In the genomic region with DNA sequence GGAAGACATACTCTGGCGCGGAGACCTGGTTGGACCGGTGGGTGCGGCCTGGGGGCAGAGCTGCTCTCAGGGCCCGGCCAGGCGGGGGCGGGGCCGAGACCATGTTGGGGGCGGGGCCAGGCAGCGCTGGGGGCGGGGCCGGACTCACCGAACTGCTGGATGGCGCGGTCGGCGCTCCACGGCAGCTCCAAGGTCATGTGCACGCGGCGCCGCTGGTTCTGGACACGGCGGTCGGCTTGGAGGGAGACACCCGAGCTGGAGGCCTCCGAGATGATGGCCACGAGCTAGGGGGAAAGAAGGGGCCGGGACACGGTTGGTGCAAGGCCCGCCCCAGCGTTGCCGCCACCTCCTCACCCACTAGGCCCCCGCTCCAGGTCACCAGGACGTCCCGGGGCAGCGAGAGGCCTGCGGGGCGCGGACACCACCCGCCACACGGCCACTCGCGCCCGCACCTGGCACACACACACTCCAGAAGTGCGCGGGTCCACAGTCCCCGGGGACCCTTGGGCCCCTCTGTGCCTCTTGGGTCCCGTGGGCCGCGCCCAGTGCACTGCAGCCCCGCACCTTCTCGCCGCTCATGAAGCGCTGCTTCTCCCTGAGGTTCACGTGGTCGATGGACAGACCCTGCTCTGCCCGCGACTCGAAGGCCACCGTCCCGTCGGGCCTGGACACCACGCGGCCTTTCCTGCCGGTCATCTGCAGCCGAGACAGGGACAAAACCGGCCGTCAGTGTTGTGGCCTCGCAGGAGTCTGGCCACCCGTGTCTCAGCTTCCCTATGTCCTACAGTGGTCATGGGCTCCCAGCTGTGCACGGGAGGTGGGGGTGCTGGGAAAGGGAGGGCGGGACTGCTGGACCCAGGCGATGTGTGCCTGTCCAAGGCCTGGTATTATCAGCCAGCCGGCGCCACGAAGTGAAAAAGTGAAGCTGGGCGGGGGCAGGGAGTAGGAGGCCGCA, we compare ENCODE assay signal across 10 cellular contexts. TPM values are rescaled to one million over a fixed set of nuclear protein-coding genes. Genes with fewer than 3 reads are reported as not detected.
A peak's percentile ranks its signal among the peaks of the same experiment; 100 is the strongest.
DNase-seq lines count a peak whose midpoint lies in the region; ATAC-seq and TF ChIP-seq lines count a peak whose summit lies in the region.
"Had no signal": no experiment of that assay in that cellular context is flagged by ENCODE, and none has a peak within 500 bp of the region (broad histone marks: within the 10 kb centered on the region; RNA-seq: fewer than 3 reads in every experiment).

No MANE protein-coding gene starts in this region.

- ATAC-seq in IMR-90 (ENCODE audit: low read depth) (no peak), GM21526 (IDR thresholded peaks at IDR 0.05; ENCODE audit: low FRiP score, unreplicated experiment) (no peak), GM18502 (IDR thresholded peaks at IDR 0.05; ENCODE audit: poor library complexity, unreplicated experiment) (no peak)

- H3K27me3 Mint-ChIP-seq in Calu3 (ENCODE audit: unreplicated experiment) = no peaks in the 10 kb centered on the region

- DNase-seq in IMR-90 = no peak
- DNase-seq in effector memory CD4-positive, alpha-beta T cell = no peak
- DNase-seq in mesenchymal stem cell = no peak
- peak in 1 of 2 donors; percentile 91 for DNase-seq in suprapubic skin (ENCODE audit: low spot score in 2 of 2)
- DNase-seq in ureter (ENCODE audit: low spot score) = no peak
- DNase-seq in Calu3 = no peak
- DNase-seq: NCI-H510A had no signal

- H3K4me3 Mint-ChIP-seq in Calu3 (ENCODE audit: low read depth, unreplicated experiment) = no peak overlapping the region
- H3K4me3 Mint-ChIP-seq: T-helper 1 cell treated with Interleukin-12 subunit alpha and Interleukin-12 subunit beta and Interleukin-4 antibody, amounts not matched to agents 30 μg/mL and 1 μg/mL, for 36 hours had no signal

- in situ Hi-C loops in IMR-90 (cut with MboI; ENCODE audit: low sequenced_read_pairs) = no loop called here

- H4K91ac ChIP-seq in IMR-90 (ENCODE audit: insufficient read depth, low read depth, low read length) (no peak overlapping the region), mesenchymal stem cell (ENCODE audit: low read length) (peak overlapping the region; percentile 21)

- no peak overlapping the region for H4K5ac ChIP-seq in IMR-90 (ENCODE audit: low read depth, low read length)

- BruUV-seq in IMR-90 (replicated peaks; lab: Mats Ljungman, UMichigan) = no TSS peak
- no TSS peak for BruUV-seq in Calu3 (replicated peaks; lab: Mats Ljungman, UMichigan)

- H2BK15ac ChIP-seq in IMR-90 (ENCODE audit: low read depth, low read length) (no peak overlapping the region), mesenchymal stem cell (ENCODE audit: low read depth, poor library complexity, severe bottlenecking) (no peak overlapping the region)

- H3K56ac ChIP-seq in IMR-90 (ENCODE audit: extremely low read depth, insufficient read depth, low read length) = no peak overlapping the region

- H3K79me1 ChIP-seq in IMR-90 (ENCODE audit: low read depth in 1 of 2, low read length in 2 of 2) = peaks cover 4 to 20% of the 10 kb centered on the region in 2 experiments; a peak in 3 of 4 replicates
- H3K79me1 ChIP-seq in mesenchymal stem cell (replicated peaks; ENCODE audit: low read length, poor library complexity, severe bottlenecking) = peaks cover 11% of the 10 kb centered on the region

- no peak overlapping the region for H3K18ac ChIP-seq in IMR-90 (ENCODE audit: low read depth, low read length)
- H3K18ac ChIP-seq in mesenchymal stem cell (ENCODE audit: low read depth in 1 of 2, low read length in 2 of 2) = no peak overlapping the region

- no peak overlapping the region; the same call in 1 of the 2 replicates for H3K27ac ChIP-seq in IMR-90 (ENCODE audit: insufficient read depth, low read length)
- H3K27ac ChIP-seq in effector memory CD4-positive, alpha-beta T cell (ENCODE audit: insufficient read depth, low read length, poor library complexity, severe bottlenecking) = peak overlapping the region; percentile 42
- no peak overlapping the region for H3K27ac ChIP-seq in mesenchymal stem cell (ENCODE audit: low read length, poor library complexity, severe bottlenecking)
- H3K27ac ChIP-seq in suprapubic skin = peak overlapping the region; percentile 65

- H3K4me1 ChIP-seq in IMR-90 (ENCODE audit: control insufficient read depth, insufficient read depth, low read length) = peaks cover 11% of the 10 kb centered on the region
- peaks cover 10% of the 10 kb centered on the region for H3K4me1 ChIP-seq in effector memory CD4-positive, alpha-beta T cell (ENCODE audit: control insufficient read depth, insufficient read depth, low read length, poor library complexity, severe bottlenecking)
- H3K4me1 ChIP-seq in mesenchymal stem cell (ENCODE audit: control insufficient read depth, insufficient read depth, low read depth, low read length) = peaks cover 23% of the 10 kb centered on the region
- peaks cover 42% of the 10 kb centered on the region for H3K4me1 ChIP-seq in suprapubic skin

- H2BK20ac ChIP-seq in IMR-90 (ENCODE audit: low read depth, low read length) = no peak overlapping the region

- no peak overlapping the region for H3K4me3 ChIP-seq in IMR-90 (ENCODE audit: insufficient read depth, low read depth, low read length)
- no peak overlapping the region for H3K4me3 ChIP-seq in effector memory CD4-positive, alpha-beta T cell (ENCODE audit: insufficient read depth, low read depth, low read length, poor library complexity, severe bottlenecking)
- no peak overlapping the region for H3K4me3 ChIP-seq in mesenchymal stem cell (ENCODE audit: insufficient read depth in 1 of 2, low read depth in 1 of 2, low read length in 2 of 2)
- H3K4me3 ChIP-seq in suprapubic skin = no peak overlapping the region

- H2AFZ ChIP-seq in IMR-90 (replicated peaks; ENCODE audit: low read length, poor library complexity) (peak overlapping the region; percentile 23), mesenchymal stem cell (ENCODE audit: low read depth, low read length) (no peak overlapping the region)

- no peak overlapping the region for H2BK120ac ChIP-seq in IMR-90 (ENCODE audit: low read depth, low read length)
- no peak overlapping the region for H2BK120ac ChIP-seq in mesenchymal stem cell (ENCODE audit: low read depth, low read length)

- dilution Hi-C loops in IMR-90 (cut with HindIII; ENCODE audit: low sequenced_read_pairs, unreplicated experiment) = no loop called here

- H3K4me2 ChIP-seq in IMR-90 (ENCODE audit: low read depth, low read length) (no peak overlapping the region), mesenchymal stem cell (ENCODE audit: low read length, poor library complexity, severe bottlenecking) (no peak overlapping the region)

- intact Hi-C loops in IMR-90 (cut with micrococcal nuclease) = loop anchor here (2.0 to 5.0 kb wide), 2 partner anchors 64 to 80 kb away; no protein-coding TSS in a partner anchor
- intact Hi-C loops in Calu3 (cut with micrococcal nuclease; ENCODE audit: unreplicated experiment) = no loop called here

- peaks cover 27% of the 10 kb centered on the region for H4K20me1 ChIP-seq in IMR-90 (ENCODE audit: insufficient read depth, low read length)

- no peak for TF ChIP-seq RAD21 in IMR-90 (IDR thresholded peaks at IDR 0.05; ENCODE audit: low read length)

- CTCF ChIA-PET in IMR-90 (lab: Yijun Ruan, JAX) = interaction anchor here (0.6 to 1.5 kb wide), 8 partner anchors 11 to 126 kb away, joined by 3 to 12 read pairs (median 4); a partner anchor contains a TSS
- CTCF ChIA-PET in Calu3 (lab: Charles Lee) = no interaction called here

- peak overlapping the region; percentile 97 for H2AK9ac ChIP-seq in IMR-90 (replicated peaks; ENCODE audit: low read depth, low read length, poor library complexity)

- no peaks in the 10 kb centered on the region for H3K9me3 Mint-ChIP-seq in Calu3 (ENCODE audit: low read depth, unreplicated experiment)
- H3K9me3 Mint-ChIP-seq: T-helper 1 cell treated with Interleukin-12 subunit alpha and Interleukin-12 subunit beta and Interleukin-4 antibody, amounts not matched to agents 30 μg/mL and 1 μg/mL, for 36 hours had no signal

- no peak overlapping the region for H3K23ac ChIP-seq in IMR-90 (ENCODE audit: low read depth, low read length)
- H3K23ac ChIP-seq in mesenchymal stem cell (ENCODE audit: low read length in 2 of 2) = no peak overlapping the region

- H3K4me1 Mint-ChIP-seq in Calu3 (ENCODE audit: low read depth, unreplicated experiment) = no peaks in the 10 kb centered on the region

- H3K4ac ChIP-seq in IMR-90 (ENCODE audit: low read depth, low read length) = peak overlapping the region; percentile 15; the same call in 1 of the 2 replicates
- no peak overlapping the region for H3K4ac ChIP-seq in mesenchymal stem cell (ENCODE audit: low read depth in 1 of 2, low read length in 2 of 2)

- H3K27me3 ChIP-seq in IMR-90 (ENCODE audit: control insufficient read depth, insufficient read depth, low read length) (no peaks in the 10 kb centered on the region), mesenchymal stem cell (ENCODE audit: control insufficient read depth in 1 of 2, insufficient read depth in 1 of 2, low read length in 2 of 2) (no peaks in the 10 kb centered on the region), suprapubic skin (no peaks in the 10 kb centered on the region)
- H3K27me3 ChIP-seq in effector memory CD4-positive, alpha-beta T cell (replicated peaks; ENCODE audit: control insufficient read depth, insufficient read depth, low read length, poor library complexity, severe bottlenecking) = no peaks in the 10 kb centered on the region

- no peak for TF ChIP-seq CTCF in IMR-90 (conservative IDR thresholded peaks at IDR 0.05; ENCODE audit: low read depth, low read length)
- TF ChIP-seq CTCF in suprapubic skin (IDR thresholded peaks at IDR 0.05) = no peak
- no peak for TF ChIP-seq CTCF in Calu3 (IDR thresholded peaks at IDR 0.05; ENCODE audit: unreplicated experiment)

- H3K9me1 ChIP-seq in IMR-90 (ENCODE audit: insufficient read depth, low read length) = no peaks in the 10 kb centered on the region

- H4K8ac ChIP-seq in IMR-90 (ENCODE audit: low read depth in 2 of 2, low read length in 2 of 2) (peak overlapping the region in 1 of 2 experiments; percentile 16; a peak in 1 of 4 replicates), mesenchymal stem cell (ENCODE audit: low read length) (peak overlapping the region; percentile 22)

- H3K9me3 ChIP-seq in IMR-90 (ENCODE audit: control insufficient read depth, insufficient read depth, low read length) = no peaks in the 10 kb centered on the region
- H3K9me3 ChIP-seq in effector memory CD4-positive, alpha-beta T cell (ENCODE audit: control insufficient read depth, low read length) = no peaks in the 10 kb centered on the region
- no peaks in the 10 kb centered on the region for H3K9me3 ChIP-seq in mesenchymal stem cell (ENCODE audit: control insufficient read depth, low read length)
- H3K9me3 ChIP-seq in suprapubic skin = no peaks in the 10 kb centered on the region

- H2BK5ac ChIP-seq in IMR-90 (ENCODE audit: low read depth, low read length, poor library complexity, severe bottlenecking) (peak overlapping the region; percentile 43), mesenchymal stem cell (ENCODE audit: low read depth, low read length, poor library complexity, severe bottlenecking) (no peak overlapping the region)

- H3K14ac ChIP-seq in IMR-90 (replicated peaks; ENCODE audit: low read depth, low read length) (no peak overlapping the region), mesenchymal stem cell (ENCODE audit: low read length in 2 of 2) (no peak overlapping the region)

- WGBS in IMR-90 (ENCODE audit: extremely low coverage in 2 of 2, insufficient read length in 1 of 2), 2 experiments = 74% methylated on average over 37 of the region's 79 CpGs; no CpG with 5 or more reads in 1 of the 2 experiments
- WGBS in mesenchymal stem cell = 86% methylated on average over 79 of the region's 79 CpGs
- WGBS in suprapubic skin = 76% methylated on average over 24 of the region's 79 CpGs

- no peak overlapping the region for H3K27ac Mint-ChIP-seq in Calu3 (ENCODE audit: unreplicated experiment)
- H3K27ac Mint-ChIP-seq: T-helper 1 cell treated with Interleukin-12 subunit alpha and Interleukin-12 subunit beta and Interleukin-4 antibody, amounts not matched to agents 30 μg/mL and 1 μg/mL, for 36 hours had no signal

- H2BK12ac ChIP-seq in mesenchymal stem cell (ENCODE audit: low read length in 2 of 2) = peak overlapping the region in 1 of 2 experiments; percentile 44

- H3K36me3 Mint-ChIP-seq in Calu3 (ENCODE audit: insufficient read depth, unreplicated experiment) = peaks cover 36% of the 10 kb centered on the region

- no peak for TF ChIP-seq EP300 in suprapubic skin (IDR thresholded peaks at IDR 0.05)

- H3K9ac ChIP-seq in IMR-90 (ENCODE audit: low read depth, low read length) = no peak overlapping the region
- H3K9ac ChIP-seq in mesenchymal stem cell (ENCODE audit: low read length) = no peak overlapping the region

- TF ChIP-seq POLR2A in IMR-90 (IDR thresholded peaks at IDR 0.05; ENCODE audit: low read depth, low read length) (no peak), suprapubic skin (IDR thresholded peaks at IDR 0.05) (no peak)

- H3K36me3 ChIP-seq in IMR-90 (ENCODE audit: control insufficient read depth, insufficient read depth, low read length) (peaks cover 77% of the 10 kb centered on the region), mesenchymal stem cell (ENCODE audit: control insufficient read depth in 1 of 2, insufficient read depth in 2 of 2, low read depth in 1 of 2, low read length in 2 of 2) (peaks cover 65 to 92% of the 10 kb centered on the region in 2 experiments), suprapubic skin (peaks cover 90% of the 10 kb centered on the region)
- H3K36me3 ChIP-seq in effector memory CD4-positive, alpha-beta T cell (ENCODE audit: control insufficient read depth, insufficient read depth, low read length) = peaks cover 73% of the 10 kb centered on the region

- peak overlapping the region; percentile 42 for H2AK5ac ChIP-seq in IMR-90 (ENCODE audit: low read depth, low read length)
- peak overlapping the region; percentile 37 for H2AK5ac ChIP-seq in mesenchymal stem cell (ENCODE audit: low read length, severe bottlenecking)

- POLR2A ChIA-PET in IMR-90 (lab: Charles Lee; ENCODE audit: unreplicated experiment) = interaction anchor here (0.6 kb wide), 2 partner anchors 21 to 81 kb away, joined by 5 to 10 read pairs; no protein-coding TSS in a partner anchor

RNA-seq across cellular contexts. Expression of a gene that starts 8.7 kb away (rescaled TPM):
- total RNA-seq in IMR-90 (2012; rRNA removed) (357 and 415 TPM in 2 replicates), suprapubic skin (100 to 1,000 TPM; 267 to 359 (median 344) TPM), ureter (213 TPM), Calu3 (2022) (246 and 251 TPM in 2 replicates)
- polyA plus RNA-seq in IMR-90 (2012; rRNA removed) = 1,083 and 1,136 TPM in 2 replicates
- 2,056 and 2,058 TPM in 2 replicates for polyA plus RNA-seq in IMR-90 (2012; cell fraction: cytosol; rRNA removed)
- polyA plus RNA-seq in IMR-90 (2012; cell fraction: nucleus; rRNA removed; ENCODE audit: low replicate concordance) = 1,128 and 1,215 TPM in 2 replicates
- 676 TPM for polyA plus RNA-seq in mesenchymal stem cell (2013, experiment 1 of 2)
- 686 TPM for polyA plus RNA-seq in mesenchymal stem cell (2013, experiment 2 of 2)

RNA-seq across cellular contexts. Expression of a gene that starts 17.4 kb away (rescaled TPM):
- total RNA-seq in IMR-90 (2012; rRNA removed) = 195 and 294 TPM in 2 replicates
- 391 and 449 TPM in 2 replicates for polyA plus RNA-seq in IMR-90 (2012; rRNA removed)
- polyA plus RNA-seq in IMR-90 (2012; cell fraction: cytosol; rRNA removed) = 408 and 821 TPM in 2 replicates
- 242 and 436 TPM in 2 replicates for polyA plus RNA-seq in IMR-90 (2012; cell fraction: nucleus; rRNA removed; ENCODE audit: low replicate concordance)
- 152 TPM for polyA plus RNA-seq in mesenchymal stem cell (2013, experiment 1 of 2)
- 153 TPM for polyA plus RNA-seq in mesenchymal stem cell (2013, experiment 2 of 2)
- 100 to 1,000 TPM in 3 of 4 donors, 10 to 100 TPM in 1; 84.1 to 142 (median 111) TPM for total RNA-seq in suprapubic skin
- total RNA-seq in ureter = 138 TPM
- 141 and 144 TPM in 2 replicates for total RNA-seq in Calu3 (2022)

RNA-seq across cellular contexts. Expression of a gene that starts 45.6 kb away (rescaled TPM):
- total RNA-seq in IMR-90 (2012; rRNA removed) (0.83 and 1.3 TPM in 2 replicates), suprapubic skin (10 to 100 TPM; 11.5 to 13.4 (median 12.6) TPM), ureter (20.7 TPM), Calu3 (2022) (10.4 and 12.0 TPM in 2 replicates)
- polyA plus RNA-seq in IMR-90 (2012; rRNA removed) = 1.4 and 1.7 TPM in 2 replicates
- polyA plus RNA-seq in IMR-90 (2012; cell fraction: cytosol; rRNA removed) = 2.0 and 2.2 TPM in 2 replicates
- polyA plus RNA-seq in IMR-90 (2012; cell fraction: nucleus; rRNA removed; ENCODE audit: low replicate concordance) = 3.0 and 10.5 TPM in 2 replicates
- polyA plus RNA-seq in mesenchymal stem cell (2013, experiment 1 of 2) = 0.17 TPM
- 0.15 TPM for polyA plus RNA-seq in mesenchymal stem cell (2013, experiment 2 of 2)

Comparison
In these comparisons a context has a peak if more than half of its experiments do, and no peak if none do; other contexts are left out.
1. H3K27ac ChIP-seq: peak in effector memory CD4-positive, alpha-beta T cell (single experiment) and suprapubic skin (single experiment); none in IMR-90 (single experiment) and mesenchymal stem cell (single experiment).